In the genomic region with DNA sequence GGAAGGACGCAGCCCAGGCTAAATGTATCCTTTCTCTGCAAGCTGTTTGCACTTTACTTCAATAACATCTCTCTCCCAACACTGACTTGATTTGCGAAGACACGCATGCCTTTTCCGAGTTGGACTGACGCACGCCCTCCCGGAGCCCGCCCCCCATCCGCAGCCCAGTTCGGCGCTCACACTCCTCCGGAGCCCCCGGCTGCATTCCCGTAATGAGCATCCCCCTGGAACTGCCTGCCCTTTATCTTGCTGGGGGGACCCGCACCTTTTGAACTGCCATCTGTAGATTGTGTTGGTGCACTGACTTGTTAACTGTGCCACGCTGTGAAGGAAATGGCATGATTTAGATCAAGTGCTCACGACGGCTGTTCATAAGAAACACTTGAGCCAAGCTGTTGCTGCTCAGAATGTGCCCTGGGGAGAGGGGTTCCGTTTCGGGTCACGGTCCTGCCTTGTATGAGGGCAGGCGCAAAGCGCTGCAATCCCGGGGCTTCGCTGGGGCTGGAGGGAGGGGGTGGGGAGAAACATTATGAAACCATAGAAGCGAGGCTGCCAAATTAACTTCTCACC, we compare ENCODE assay signal across 9 cellular contexts.
A peak's percentile ranks its signal among the peaks of the same experiment; 100 is the strongest.
DNase-seq lines count a peak whose midpoint lies in the region; ATAC-seq and TF ChIP-seq lines count a peak whose summit lies in the region.
"Had no signal": no experiment of that assay in that cellular context is flagged by ENCODE, and none has a peak within 500 bp of the region (broad histone marks: within the 10 kb centered on the region; RNA-seq: fewer than 3 reads in every experiment).

No MANE protein-coding gene starts in this region.

- POLR2A ChIA-PET in CD4-positive, alpha-beta memory T cell (lab: Charles Lee; ENCODE audit: partially characterized antibody), result no interaction called here
- POLR2A ChIA-PET in WTC11 (lab: Charles Lee), result interaction anchor here (1.3 kb wide), 1 partner anchor 264 kb away, joined by 3 read pairs; the partner anchor contains the start of gene BMP4

- no peaks in the 10 kb centered on the region for H3K36me3 ChIP-seq in CD4-positive, alpha-beta memory T cell (ENCODE audit: insufficient read depth, low read length)
- H3K36me3 ChIP-seq in psoas muscle (ENCODE audit: insufficient read depth in 1 of 2, low read depth in 1 of 2), result no peaks in the 10 kb centered on the region
- no peaks in the 10 kb centered on the region for H3K36me3 ChIP-seq in Peyer's patch

- TF ChIP-seq POLR2A in Peyer's patch (IDR thresholded peaks at IDR 0.05), result no peak

- peak overlapping the region in 7 of 8 donors; percentile 52 to 79 (median 68) for H3K4me3 Mint-ChIP-seq in CD4-positive, alpha-beta memory T cell
- H3K4me3 Mint-ChIP-seq in WTC11, result peak overlapping the region; percentile 84
- H3K4me3 Mint-ChIP-seq: dendritic cell treated with granulocyte-macrophage colony-stimulating factor and Interleukin-4, amounts not matched to agents 40 ng/mL and 50 ng/mL, for 4 days had no signal

- no peaks in the 10 kb centered on the region for H3K9me3 ChIP-seq in CD4-positive, alpha-beta memory T cell (ENCODE audit: control insufficient read depth in 1 of 2, low read length in 2 of 2)
- no peaks in the 10 kb centered on the region for H3K9me3 ChIP-seq in psoas muscle
- H3K9me3 ChIP-seq in Peyer's patch, result no peaks in the 10 kb centered on the region

- peaks cover 42 to 52% of the 10 kb centered on the region in 2 donors for H3K27me3 Mint-ChIP-seq in CD4-positive, alpha-beta memory T cell
- H3K27me3 Mint-ChIP-seq in WTC11 (ENCODE audit: low read depth), result peaks cover 64% of the 10 kb centered on the region

- TF ChIP-seq CTCF in WTC11 (IDR thresholded peaks at IDR 0.05) (no peak), psoas muscle (IDR thresholded peaks at IDR 0.05) (no peak), Peyer's patch (IDR thresholded peaks at IDR 0.05) (no peak)

- H3K9me3 Mint-ChIP-seq in CD4-positive, alpha-beta memory T cell, result peaks cover 0 to 3% (median 0%) of the 10 kb centered on the region in 8 donors
- H3K9me3 Mint-ChIP-seq in WTC11, result no peaks in the 10 kb centered on the region
- H3K9me3 Mint-ChIP-seq: dendritic cell treated with granulocyte-macrophage colony-stimulating factor and Interleukin-4, amounts not matched to agents 40 ng/mL and 50 ng/mL, for 4 days had no signal

- peaks cover 4 to 16% (median 11%) of the 10 kb centered on the region in 4 donors for H3K4me1 Mint-ChIP-seq in CD4-positive, alpha-beta memory T cell
- H3K4me1 Mint-ChIP-seq in WTC11, result peaks cover 34% of the 10 kb centered on the region

- H3K4me3 ChIP-seq in CD4-positive, alpha-beta memory T cell (ENCODE audit: low read length in 2 of 2), result no peak overlapping the region
- H3K4me3 ChIP-seq in psoas muscle, result peak overlapping the region; percentile 44
- H3K4me3 ChIP-seq in Peyer's patch, result peak overlapping the region in 2 of 4 donors; percentile 15 to 35

- WGBS in psoas muscle, 3 donors, result 4 to 6% (median 6%) methylated on average over 26 of the region's 26 CpGs

- no peaks in the 10 kb centered on the region for H3K4me1 ChIP-seq in CD4-positive, alpha-beta memory T cell (ENCODE audit: insufficient read depth, low read length)
- H3K4me1 ChIP-seq in psoas muscle (no peaks in the 10 kb centered on the region), Peyer's patch (peaks cover 0 to 1% (median 0%) of the 10 kb centered on the region in 4 donors)

- CTCF ChIA-PET in CD4-positive, alpha-beta memory T cell (lab: Charles Lee; ENCODE audit: partially characterized antibody), result no interaction called here
- CTCF ChIA-PET in WTC11 (lab: Charles Lee), result interaction anchor here (0.7 to 3.7 kb wide), 9 partner anchors 45 to 821 kb away, joined by 3 to 31 read pairs (median 5); partner anchors contain the start of gene BMP4

- no peak for DNase-seq in CD4-positive, alpha-beta memory T cell
- DNase-seq in WTC11 (ENCODE audit: low spot score) (peak; percentile 42), left ventricle myocardium superior (peak; percentile 55), psoas muscle (peak; percentile 27 to 79), Peyer's patch (no peak), dedifferentiated amniotic fluid mesenchymal stem cell (ENCODE audit: extremely low spot score) (no peak)

- no peaks in the 10 kb centered on the region for H3K36me3 Mint-ChIP-seq in CD4-positive, alpha-beta memory T cell
- H3K36me3 Mint-ChIP-seq in WTC11, result no peaks in the 10 kb centered on the region

- H3K27ac ChIP-seq in CD4-positive, alpha-beta memory T cell (ENCODE audit: low read depth, low read length), result no peak overlapping the region
- H3K27ac ChIP-seq in psoas muscle (no peak overlapping the region), Peyer's patch (no peak overlapping the region)

- intact Hi-C loops in CD4-positive, alpha-beta memory T cell (cut with micrococcal nuclease), result no loop called here
- intact Hi-C loops in left ventricle myocardium superior (cut with micrococcal nuclease), result no loop called here
- intact Hi-C loops in psoas muscle (cut with DNase I), result no loop called here

- peak; percentile 62 for ATAC-seq in WTC11
- ATAC-seq in left ventricle myocardium superior, result peak; percentile 92
- ATAC-seq in psoas muscle, result peak in 2 of 4 donors; percentile 30 to 63
- no peak for ATAC-seq in HG03442 (IDR thresholded peaks at IDR 0.05; ENCODE audit: unreplicated experiment)
- no peak for ATAC-seq in HG03025 (IDR thresholded peaks at IDR 0.05; ENCODE audit: low FRiP score, unreplicated experiment)

- H3K27ac Mint-ChIP-seq in CD4-positive, alpha-beta memory T cell, result no peak overlapping the region
- no peak overlapping the region for H3K27ac Mint-ChIP-seq in WTC11
- H3K27ac Mint-ChIP-seq: dendritic cell treated with granulocyte-macrophage colony-stimulating factor and Interleukin-4, amounts not matched to agents 40 ng/mL and 50 ng/mL, for 4 days had no signal

- peaks cover 5% of the 10 kb centered on the region for H3K27me3 ChIP-seq in CD4-positive, alpha-beta memory T cell (ENCODE audit: insufficient read depth, low read length)
- peaks cover 0 to 17% (median 3%) of the 10 kb centered on the region in 3 donors for H3K27me3 ChIP-seq in psoas muscle (ENCODE audit: insufficient read depth in 3 of 3, low read length in 2 of 3)
- no peaks in the 10 kb centered on the region for H3K27me3 ChIP-seq in Peyer's patch

TF ChIP-seq in WTC11, 78 proteins besides CTCF, POLR2A, EP300 and RAD21:
- TF ChIP-seq KAT7 (CRISPR knock-in tag; IDR thresholded peaks at IDR 0.05; ENCODE audit: borderline replicate concordance), result no peak
- TF ChIP-seq JUN (CRISPR knock-in tag; IDR thresholded peaks at IDR 0.05), result no peak
- TF ChIP-seq ZNF317 (CRISPR knock-in tag; IDR thresholded peaks at IDR 0.05; ENCODE audit: borderline replicate concordance, low read depth), result no peak
- TF ChIP-seq FOXP1 (CRISPR knock-in tag; IDR thresholded peaks at IDR 0.05; ENCODE audit: borderline replicate concordance), result 0 out of 2 replicates have a peak, but pooled peaks have one; percentile 32
- TF ChIP-seq TP53 (CRISPR knock-in tag; IDR thresholded peaks at IDR 0.05), result no peak
- TF ChIP-seq NR3C1 (CRISPR knock-in tag; conservative IDR thresholded peaks at IDR 0.05; ENCODE audit: low read depth), result no peak

Comparison
In these comparisons a context has a peak if more than half of its experiments do, and no peak if none do; other contexts are left out.
1. DNase-seq: peak in WTC11 (single experiment), left ventricle myocardium superior (single experiment) and psoas muscle (2 of 2); none in CD4-positive, alpha-beta memory T cell (0 of 5), Peyer's patch (0 of 3) and dedifferentiated amniotic fluid mesenchymal stem cell (single experiment).
2. ATAC-seq: peak in WTC11 (single experiment) and left ventricle myocardium superior (single experiment); none in HG03442 (single experiment) and HG03025 (single experiment).